In genomic region chr11:873723-874122, GRCh38 we compare ENCODE assay signal across 24 cellular contexts. TPM values are rescaled to one million over a fixed set of nuclear protein-coding genes. Genes with fewer than 3 reads are reported as not detected.
"Had no signal": no experiment of that assay in that cellular context is flagged by ENCODE, and none has a peak within 500 bp of the region (broad histone marks: within the 10 kb centered on the region; RNA-seq: fewer than 3 reads in every experiment).

No MANE protein-coding gene starts in this region.

- H3K4me3 Mint-ChIP-seq: activated CD4-positive, alpha-beta memory T cell treated with anti-CD3 and anti-CD28 coated beads for 36 hours; activated CD4-positive, alpha-beta T cell treated with anti-CD3 and anti-CD28 coated beads, Interleukin-2, amount 10 ng/mL, durations not matched to agents 7 days and 5 days; activated naive CD4-positive, alpha-beta T cell treated with anti-CD3 and anti-CD28 coated beads, Interleukin-2, amount 10 ng/mL, durations not matched to agents 7 days and 5 days; activated naive CD8-positive, alpha-beta T cell treated with anti-CD3 and anti-CD28 coated beads for 36 hours; activated T-cell treated with anti-CD3 and anti-CD28 coated beads, Interleukin-2, amount 50 U/mL, for 72 hours had no signal

- H3K27me3 ChIP-seq: breast epithelium had no signal

- ATAC-seq: activated T-cell treated with anti-CD3 and anti-CD28 coated beads, Interleukin-2, amount 50 U/mL, for 72 hours; PC-3 had no signal

- H3K4me1 ChIP-seq: breast epithelium had no signal

- H3K27me3 Mint-ChIP-seq: activated CD4-positive, alpha-beta memory T cell treated with anti-CD3 and anti-CD28 coated beads for 36 hours; activated CD4-positive, alpha-beta T cell treated with anti-CD3 and anti-CD28 coated beads, Interleukin-2, amount 10 ng/mL, durations not matched to agents 7 days and 5 days; activated naive CD4-positive, alpha-beta T cell treated with anti-CD3 and anti-CD28 coated beads, Interleukin-2, amount 10 ng/mL, durations not matched to agents 7 days and 5 days; activated naive CD8-positive, alpha-beta T cell treated with anti-CD3 and anti-CD28 coated beads for 36 hours had no signal

- H3K27ac ChIP-seq: breast epithelium, VCaP had no signal

- H3K27ac Mint-ChIP-seq: activated CD4-positive, alpha-beta memory T cell treated with anti-CD3 and anti-CD28 coated beads for 36 hours; activated CD4-positive, alpha-beta T cell treated with anti-CD3 and anti-CD28 coated beads, Interleukin-2, amount 10 ng/mL, durations not matched to agents 7 days and 5 days; activated naive CD4-positive, alpha-beta T cell treated with anti-CD3 and anti-CD28 coated beads, Interleukin-2, amount 10 ng/mL, durations not matched to agents 7 days and 5 days; activated naive CD8-positive, alpha-beta T cell treated with anti-CD3 and anti-CD28 coated beads for 36 hours; activated T-cell treated with anti-CD3 and anti-CD28 coated beads, Interleukin-2, amount 50 U/mL, for 72 hours; activated T-helper 2 cell treated with anti-CD3 and anti-CD28 coated beads, Interferon-gamma antibody, Interleukin-2, Interleukin-4, amounts not matched to agents 10 μg/mL and 5 μg/mL and 100 μg/mL, durations not matched to agents 14 hours and 24 hours and 36 hours had no signal

- H3K36me3 ChIP-seq: breast epithelium had no signal

- H3K9me3 Mint-ChIP-seq: activated CD4-positive, alpha-beta memory T cell treated with anti-CD3 and anti-CD28 coated beads for 36 hours; activated CD4-positive, alpha-beta T cell treated with anti-CD3 and anti-CD28 coated beads, Interleukin-2, amount 10 ng/mL, durations not matched to agents 7 days and 5 days; activated naive CD4-positive, alpha-beta T cell treated with anti-CD3 and anti-CD28 coated beads, Interleukin-2, amount 10 ng/mL, durations not matched to agents 7 days and 5 days; activated naive CD8-positive, alpha-beta T cell treated with anti-CD3 and anti-CD28 coated beads for 36 hours; activated T-cell treated with anti-CD3 and anti-CD28 coated beads, Interleukin-2, amount 50 U/mL, for 72 hours; activated T-helper 2 cell treated with anti-CD3 and anti-CD28 coated beads, Interferon-gamma antibody, Interleukin-2, Interleukin-4, amounts not matched to agents 10 μg/mL and 5 μg/mL and 100 μg/mL, durations not matched to agents 14 hours and 24 hours and 36 hours had no signal

- H3K4me3 ChIP-seq: breast epithelium had no signal

- H3K4me1 Mint-ChIP-seq: activated CD4-positive, alpha-beta T cell treated with anti-CD3 and anti-CD28 coated beads, Interleukin-2, amount 10 ng/mL, durations not matched to agents 7 days and 5 days; activated naive CD4-positive, alpha-beta T cell treated with anti-CD3 and anti-CD28 coated beads, Interleukin-2, amount 10 ng/mL, durations not matched to agents 7 days and 5 days; activated naive CD8-positive, alpha-beta T cell treated with anti-CD3 and anti-CD28 coated beads for 36 hours had no signal

- H3K9me3 ChIP-seq: breast epithelium had no signal

- DNase-seq: activated CD4-positive, alpha-beta memory T cell treated with anti-CD3 and anti-CD28 coated beads for 36 hours; activated CD4-positive, alpha-beta T cell treated with anti-CD3 and anti-CD28 coated beads, Interleukin-2, amount 10 ng/mL, durations not matched to agents 7 days and 5 days; activated CD4-positive, CD25-positive, alpha-beta regulatory T cell; activated CD8-positive, alpha-beta memory T cell treated with anti-CD3 and anti-CD28 coated beads, Interleukin-2, amount 50 U/mL, for 4 hours; activated gamma-delta T cell treated with Interleukin-2 at 50 U/mL for 16 hours; activated naive CD4-positive, alpha-beta T cell treated with anti-CD3 and anti-CD28 coated beads, Interleukin-2, amount 10 ng/mL, durations not matched to agents 7 days and 5 days; activated naive CD8-positive, alpha-beta T cell treated with anti-CD3 and anti-CD28 coated beads for 36 hours; activated T-cell treated with anti-CD3 and anti-CD28 coated beads, Interleukin-2, amount 50 U/mL, for 72 hours; anterior cingulate cortex; caudate nucleus; Karpas-422; MM.1S; NCI-H1105; NCI-H1436; NCI-H187; NCI-H2081; NCI-H446; NCI-H524; PC-3; SHP77 had no signal

RNA-seq across cellular contexts. Expression of gene CRACR2B, which starts 46.0 kb away (rescaled TPM):
- total RNA-seq: SK-MEL-5 had no signal
